Comparison of ENCODE assay signal across 9 cellular contexts in the genomic region with DNA sequence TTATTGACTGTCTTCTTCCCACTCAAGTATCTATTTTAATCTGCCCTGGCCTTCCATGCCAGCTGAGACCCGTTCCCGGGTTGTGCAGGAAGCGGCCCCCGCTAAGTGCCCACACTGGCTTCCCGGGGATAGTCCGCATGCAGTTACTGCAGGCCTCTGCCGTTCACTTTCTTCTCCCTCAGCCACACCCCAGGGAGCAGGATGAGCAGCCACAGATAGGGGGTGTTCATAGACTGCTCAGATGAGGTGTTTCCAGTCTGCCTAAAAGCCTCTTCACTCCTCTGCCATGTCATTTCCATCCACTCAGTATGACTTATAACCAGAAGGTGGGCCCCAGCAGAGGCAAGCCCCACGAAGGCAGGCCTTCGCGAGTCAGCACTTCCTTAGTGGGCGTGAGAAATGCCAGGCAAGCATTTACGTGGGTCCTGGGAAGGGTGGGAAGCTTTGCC. TPM values are rescaled to one million over a fixed set of nuclear protein-coding genes. Genes with fewer than 3 reads are reported as not detected.
DNase-seq lines count a peak whose midpoint lies in the region; ATAC-seq and TF ChIP-seq lines count a peak whose summit lies in the region.
"Had no signal": no experiment of that assay in that cellular context is flagged by ENCODE, and none has a peak within 500 bp of the region (broad histone marks: within the 10 kb centered on the region; RNA-seq: fewer than 3 reads in every experiment).

No MANE protein-coding gene starts in this region.

- TF ChIP-seq POLR2A in spleen (IDR thresholded peaks at IDR 0.05), result no peak
- TF ChIP-seq POLR2A in testis (IDR thresholded peaks at IDR 0.05), result no peak

- TF ChIP-seq CTCF in choroid plexus epithelial cell (conservative IDR thresholded peaks at IDR 0.05; ENCODE audit: low read depth, low read length) (no peak), spleen (IDR thresholded peaks at IDR 0.05 in 8 of 11, conservative IDR thresholded peaks at IDR 0.05 in 3 of 11) (no peak), testis (IDR thresholded peaks at IDR 0.05) (no peak)

- H3K4me3 ChIP-seq in choroid plexus epithelial cell (ENCODE audit: low read depth, low read length) (no peak overlapping the region), spleen (no peak overlapping the region), testis (no peak overlapping the region)

- 26 to 44% (median 33%) methylated on average over 11 to 12 of the region's 12 CpGs for WGBS in spleen, 5 donors
- 62 to 66% methylated on average over 11 to 12 of the region's 12 CpGs for WGBS in testis, 2 donors

- peak overlapping the region in 4 of 8 donors; percentile 25 to 41 (median 38) for H3K27ac ChIP-seq in spleen
- H3K27ac ChIP-seq in testis, result no peak overlapping the region
- H3K27ac ChIP-seq: parathyroid adenoma had no signal

- intact Hi-C loops in spleen (cut with DNase I; ENCODE audit: low total_unique reads) (no loop called here), testis (cut with DNase I; ENCODE audit: low total_unique reads) (no loop called here)

- DNase-seq in EH (ENCODE audit: low read depth) (peak; percentile 13), RKO (ENCODE audit: low spot score) (peak; percentile 58), choroid plexus epithelial cell (ENCODE audit: low read depth) (peak; percentile 10), spleen (peak; percentile 47), testis (no peak), pons (ENCODE audit: low spot score) (no peak)

- H3K36me3 ChIP-seq in spleen (peaks cover 0 to 81% (median 13%) of the 10 kb centered on the region in 6 donors), testis (ENCODE audit: low read depth, missing control alignments) (no peaks in the 10 kb centered on the region)

- H3K27me3 ChIP-seq in spleen (replicated peaks in 1 of 7) (no peaks in the 10 kb centered on the region), testis (no peaks in the 10 kb centered on the region)

- ATAC-seq in GM19455 (IDR thresholded peaks at IDR 0.05; ENCODE audit: unreplicated experiment) (no peak), GM21717 (IDR thresholded peaks at IDR 0.05; ENCODE audit: unreplicated experiment) (no peak)

- H3K4me1 ChIP-seq in spleen, result peaks cover 8 to 64% (median 35%) of the 10 kb centered on the region in 6 donors
- no peaks in the 10 kb centered on the region for H3K4me1 ChIP-seq in testis

- H3K9me3 ChIP-seq in spleen, result no peaks in the 10 kb centered on the region
- H3K9me3 ChIP-seq in testis, result no peaks in the 10 kb centered on the region

RNA-seq across cellular contexts. Expression of a gene that starts 7.7 kb away (rescaled TPM):
- 10 to 100 TPM; 13.8 to 19.2 (median 16.6) TPM for total RNA-seq in spleen
- 10 to 100 TPM in 2 of 3 donors, 1 to 10 TPM in 1; 8.5 to 13.7 (median 10.3) TPM for polyA plus RNA-seq in spleen
- total RNA-seq in testis, result 10 to 100 TPM; 35.9 to 42.6 TPM
- polyA plus RNA-seq in testis (ENCODE audit: insufficient read depth, low read depth, low replicate concordance), result 18.8 TPM

RNA-seq across cellular contexts. Expression of a gene that starts 11.7 kb away (rescaled TPM):
- total RNA-seq in spleen (10 to 100 TPM in 5 of 7 donors, 1 to 10 TPM in 2; 6.6 to 52.3 (median 13.1) TPM), testis (100 to 1,000 TPM in 1 of 2 donors, 10 to 100 TPM in 1; 99.7 to 129 TPM)
- polyA plus RNA-seq in spleen (1 to 10 TPM; 2.9 to 7.9 (median 3.3) TPM), testis (ENCODE audit: insufficient read depth, low read depth, low replicate concordance) (50.1 TPM)

Comparison
In these comparisons a context has a peak if more than half of its experiments do, and no peak if none do; other contexts are left out.
1. DNase-seq: peak in EH (single experiment), RKO (single experiment), choroid plexus epithelial cell (single experiment) and spleen (single experiment); none in testis (single experiment) and pons (single experiment).